In genomic region chr3:30611613-30612421, GRCh38 we compare ENCODE assay signal across 8 cellular contexts. TPM values are rescaled to one million over a fixed set of nuclear protein-coding genes. Genes with fewer than 3 reads are reported as not detected.
DNase-seq lines count a peak whose midpoint lies in the region; ATAC-seq and TF ChIP-seq lines count a peak whose summit lies in the region.

No MANE protein-coding gene starts in this region.

- peak overlapping the region; percentile 93 for H3K27ac Mint-ChIP-seq in activated naive CD8-positive, alpha-beta T cell treated with anti-CD3 and anti-CD28 coated beads, Interleukin-2, amount 50 U/mL, for 24 hours
- H3K27ac Mint-ChIP-seq in chondrocyte (ENCODE audit: unreplicated experiment): no peak overlapping the region

- peak overlapping the region; percentile 51 for H4K8ac ChIP-seq in mesenchymal stem cell (ENCODE audit: low read length)

- peaks cover 97% of the 10 kb centered on the region for H3K79me2 ChIP-seq in ACC112 (ENCODE audit: control insufficient read depth, insufficient read depth, low read length, unreplicated experiment)

- no peak overlapping the region for H3K4ac ChIP-seq in mesenchymal stem cell (ENCODE audit: low read depth in 1 of 2, low read length in 2 of 2)

- WGBS in mesenchymal stem cell: 80% methylated on average over 7 of the region's 7 CpGs

- no peaks in the 10 kb centered on the region for H3K27me3 Mint-ChIP-seq in activated naive CD8-positive, alpha-beta T cell treated with anti-CD3 and anti-CD28 coated beads, Interleukin-2, amount 50 U/mL, for 24 hours
- H3K27me3 Mint-ChIP-seq in chondrocyte (ENCODE audit: low read depth): no peaks in the 10 kb centered on the region

- no peak overlapping the region for H3K14ac ChIP-seq in mesenchymal stem cell (ENCODE audit: low read length in 2 of 2)

- H3K4me3 ChIP-seq in ACC112 (ENCODE audit: low read depth, low read length) (peak overlapping the region; percentile 76), mesenchymal stem cell (ENCODE audit: insufficient read depth in 1 of 2, low read depth in 1 of 2, low read length in 2 of 2) (peak overlapping the region in 1 of 2 experiments; percentile 86)

- H3K79me1 ChIP-seq in mesenchymal stem cell (replicated peaks; ENCODE audit: low read length, poor library complexity, severe bottlenecking): no peaks in the 10 kb centered on the region

- H3K27ac ChIP-seq in ACC112 (ENCODE audit: low read depth, low read length): peak overlapping the region; percentile 73
- H3K27ac ChIP-seq in mesenchymal stem cell (ENCODE audit: low read length, poor library complexity, severe bottlenecking): peak overlapping the region; percentile 61

- peak; percentile 16 for ATAC-seq in activated naive CD8-positive, alpha-beta T cell treated with anti-CD3 and anti-CD28 coated beads, Interleukin-2, amount 50 U/mL, for 24 hours
- no peak for ATAC-seq in HG03520 (IDR thresholded peaks at IDR 0.05; ENCODE audit: unreplicated experiment)
- no peak for ATAC-seq in HG03460 (IDR thresholded peaks at IDR 0.05; ENCODE audit: unreplicated experiment)

- H2BK15ac ChIP-seq in mesenchymal stem cell (ENCODE audit: low read depth, poor library complexity, severe bottlenecking): no peak overlapping the region

- H2AFZ ChIP-seq in ACC112 (ENCODE audit: low read length, unreplicated experiment) (no peak overlapping the region), mesenchymal stem cell (ENCODE audit: low read depth, low read length) (no peak overlapping the region)

- no peak overlapping the region for H2BK5ac ChIP-seq in mesenchymal stem cell (ENCODE audit: low read depth, low read length, poor library complexity, severe bottlenecking)

- peaks cover 70% of the 10 kb centered on the region for H3K4me1 ChIP-seq in ACC112 (ENCODE audit: control insufficient read depth, insufficient read depth, low read length, unreplicated experiment)
- H3K4me1 ChIP-seq in mesenchymal stem cell (ENCODE audit: control insufficient read depth, insufficient read depth, low read depth, low read length): peaks cover 7% of the 10 kb centered on the region

- H3K9me3 Mint-ChIP-seq in activated naive CD8-positive, alpha-beta T cell treated with anti-CD3 and anti-CD28 coated beads, Interleukin-2, amount 50 U/mL, for 24 hours: no peaks in the 10 kb centered on the region
- H3K9me3 Mint-ChIP-seq in chondrocyte (ENCODE audit: low read depth): no peaks in the 10 kb centered on the region

- no peak overlapping the region for H3K23ac ChIP-seq in mesenchymal stem cell (ENCODE audit: low read length in 2 of 2)

- DNase-seq in HT1080 (ENCODE audit: low read depth): peak; percentile 77
- DNase-seq in activated naive CD8-positive, alpha-beta T cell treated with anti-CD3 and anti-CD28 coated beads, Interleukin-2, amount 50 U/mL, for 24 hours: no peak
- peak; percentile 61 for DNase-seq in mesenchymal stem cell
- DNase-seq in GM13977 (ENCODE audit: low spot score): no peak
- DNase-seq in chondrocyte (ENCODE audit: low spot score): no peak

- peak overlapping the region; percentile 51 for H2AK5ac ChIP-seq in mesenchymal stem cell (ENCODE audit: low read length, severe bottlenecking)

- no peak overlapping the region for H2BK120ac ChIP-seq in mesenchymal stem cell (ENCODE audit: low read depth, low read length)

- H3K4me1 Mint-ChIP-seq in activated naive CD8-positive, alpha-beta T cell treated with anti-CD3 and anti-CD28 coated beads, Interleukin-2, amount 50 U/mL, for 24 hours: peaks cover 74% of the 10 kb centered on the region
- peaks cover 65% of the 10 kb centered on the region for H3K4me1 Mint-ChIP-seq in chondrocyte (ENCODE audit: low read depth)

- no peak overlapping the region for H3K18ac ChIP-seq in mesenchymal stem cell (ENCODE audit: low read depth in 1 of 2, low read length in 2 of 2)

- H3K36me3 Mint-ChIP-seq in activated naive CD8-positive, alpha-beta T cell treated with anti-CD3 and anti-CD28 coated beads, Interleukin-2, amount 50 U/mL, for 24 hours (ENCODE audit: low read depth): peaks cover 60% of the 10 kb centered on the region
- no peaks in the 10 kb centered on the region for H3K36me3 Mint-ChIP-seq in chondrocyte (ENCODE audit: low read depth)

- H3K4me3 Mint-ChIP-seq in activated naive CD8-positive, alpha-beta T cell treated with anti-CD3 and anti-CD28 coated beads, Interleukin-2, amount 50 U/mL, for 24 hours: peak overlapping the region; percentile 92
- no peak overlapping the region for H3K4me3 Mint-ChIP-seq in chondrocyte (ENCODE audit: unreplicated experiment)

- H2BK12ac ChIP-seq in mesenchymal stem cell (ENCODE audit: low read length in 2 of 2): no peak overlapping the region

- no peak overlapping the region for H3K4me2 ChIP-seq in mesenchymal stem cell (ENCODE audit: low read length, poor library complexity, severe bottlenecking)

- H3K27me3 ChIP-seq in ACC112 (ENCODE audit: insufficient read depth, low read length): no peaks in the 10 kb centered on the region
- H3K27me3 ChIP-seq in mesenchymal stem cell (ENCODE audit: control insufficient read depth in 1 of 2, insufficient read depth in 1 of 2, low read length in 2 of 2): no peaks in the 10 kb centered on the region

- H3K9ac ChIP-seq in mesenchymal stem cell (ENCODE audit: low read length): no peak overlapping the region

- peaks cover 20% of the 10 kb centered on the region for H3K36me3 ChIP-seq in ACC112 (ENCODE audit: insufficient read depth, low read length)
- H3K36me3 ChIP-seq in mesenchymal stem cell (ENCODE audit: control insufficient read depth in 1 of 2, insufficient read depth in 2 of 2, low read depth in 1 of 2, low read length in 2 of 2): peaks cover 0 to 19% of the 10 kb centered on the region in 2 experiments

- TF ChIP-seq CTCF in GM13977 (IDR thresholded peaks at IDR 0.05; ENCODE audit: extremely low read depth, insufficient read depth, missing control alignments) (no peak), chondrocyte (IDR thresholded peaks at IDR 0.05) (no peak)

- no peak overlapping the region for H4K91ac ChIP-seq in mesenchymal stem cell (ENCODE audit: low read length)

- no peaks in the 10 kb centered on the region for H3K9me3 ChIP-seq in mesenchymal stem cell (ENCODE audit: control insufficient read depth, low read length)

- in situ Hi-C loops in GM13977 (cut with MboI; ENCODE audit: low pct_unique_long_range_greater_than_20kb, low sequenced_read_pairs, unreplicated experiment): no loop called here

RNA-seq across cellular contexts. Expression of gene TGFBR2, which starts 5.4 kb away (rescaled TPM):
- total RNA-seq in HT1080 (2014; rRNA removed; shearing (Covaris generic)): 76.6 and 98.3 TPM in 2 replicates
- polyA plus RNA-seq in HT1080 (2015; cell fraction: cytosol; rRNA removed): 187 and 231 TPM in 2 replicates
- polyA plus RNA-seq in HT1080 (2015; cell fraction: nucleus; rRNA removed): 149 and 155 TPM in 2 replicates
- 195 TPM for polyA plus RNA-seq in mesenchymal stem cell (2013, experiment 1 of 2)
- 202 TPM for polyA plus RNA-seq in mesenchymal stem cell (2013, experiment 2 of 2)
- 25.7 to 52.2 TPM (median 28.4 TPM) in 3 replicates for total RNA-seq in chondrocyte

Comparison
In these comparisons a context has a peak if more than half of its experiments do, and no peak if none do; other contexts are left out.
1. DNase-seq: peak in HT1080 (single experiment) and mesenchymal stem cell (single experiment); none in activated naive CD8-positive, alpha-beta T cell treated with anti-CD3 and anti-CD28 coated beads, Interleukin-2, amount 50 U/mL, for 24 hours (single experiment), GM13977 (single experiment) and chondrocyte (single experiment).